In genomic region chr16:2158262-2158638, GRCh38 we compare ENCODE assay signal across 15 cellular contexts. TPM values are rescaled to one million over a fixed set of nuclear protein-coding genes. Genes with fewer than 3 reads are reported as not detected.
DNase-seq lines count a peak whose midpoint lies in the region; ATAC-seq and TF ChIP-seq lines count a peak whose summit lies in the region.
"Had no signal": no experiment of that assay in that cellular context is flagged by ENCODE, and none has a peak within 500 bp of the region (broad histone marks: within the 10 kb centered on the region; RNA-seq: fewer than 3 reads in every experiment).

No MANE protein-coding gene starts in this region.

- H3K4me1 ChIP-seq in DND-41 (ENCODE audit: insufficient read depth, low read length) (peaks cover 40% of the 10 kb centered on the region), gastroesophageal sphincter (peaks cover 3 to 90% (median 60%) of the 10 kb centered on the region in 3 donors)

- peak overlapping the region; percentile 79 for H3K9ac ChIP-seq in DND-41 (ENCODE audit: low read depth, low read length)

- 52 to 60% methylated on average over 1 to 8 of the region's 15 CpGs for WGBS in gastroesophageal sphincter (ENCODE audit: low coverage in 1 of 2), 2 donors

- peak overlapping the region; percentile 72 for H3K4me2 ChIP-seq in DND-41 (ENCODE audit: insufficient read depth, low read length)

- DNase-seq in DND-41 (no peak), WTC11 (ENCODE audit: low spot score) (no peak), NCI-H69 (lab: John Stamatoyannopoulos, UW) (no peak), OCI-M1 (lab: John Stamatoyannopoulos, UW) (no peak), Right ventricle myocardium superior (no peak)
- DNase-seq: activated CD4-positive, alpha-beta T cell treated with anti-CD3 and anti-CD28 coated beads, Interleukin-2, amount 10 ng/mL, durations not matched to agents 7 days and 5 days; COR-L47; erythroblast; HFFc6; left cardiac atrium; MV-4-11; NCI-H510A treated with DMSO at 0.1 percent for 48 hours had no signal

- TF ChIP-seq CTCF in DND-41 (IDR thresholded peaks at IDR 0.05; ENCODE audit: borderline replicate concordance, extremely low read depth, low read length, poor library complexity, severe bottlenecking): no peak
- no peak for TF ChIP-seq CTCF in WTC11 (IDR thresholded peaks at IDR 0.05)
- TF ChIP-seq CTCF in gastroesophageal sphincter (IDR thresholded peaks at IDR 0.05): no peak

- 0 out of 4 replicates have a peak overlapping the region, but pooled peaks of 1 of the 2 experiments have one; percentile 95 for H3K4me3 ChIP-seq in DND-41 (ENCODE audit: low read depth in 1 of 2, low read length in 2 of 2)
- H3K4me3 ChIP-seq in gastroesophageal sphincter: peak overlapping the region in 1 of 2 donors; percentile 77
- H3K4me3 ChIP-seq in skin epidermis: no peak overlapping the region

- peaks cover 23% of the 10 kb centered on the region for H3K36me3 Mint-ChIP-seq in WTC11

- H3K27ac Mint-ChIP-seq in WTC11: peak overlapping the region; percentile 68; the same call in 1 of the 2 replicates
- H3K27ac Mint-ChIP-seq: activated CD4-positive, alpha-beta T cell treated with anti-CD3 and anti-CD28 coated beads, Interleukin-2, amount 10 ng/mL, durations not matched to agents 7 days and 5 days had no signal

- no peak for TF ChIP-seq POLR2A in gastroesophageal sphincter (IDR thresholded peaks at IDR 0.05)

- intact Hi-C loops in Right ventricle myocardium superior (cut with DNase I): no loop called here

- H3K9me3 ChIP-seq in DND-41 (ENCODE audit: insufficient read depth, low read length, severe bottlenecking): peaks cover under 1% of the 10 kb centered on the region
- H3K9me3 ChIP-seq in gastroesophageal sphincter: no peaks in the 10 kb centered on the region

- H4K20me1 ChIP-seq in DND-41 (ENCODE audit: insufficient read depth, low read length): peaks cover 83% of the 10 kb centered on the region

- no peak for TF ChIP-seq EP300 in gastroesophageal sphincter (IDR thresholded peaks at IDR 0.05)

- peaks cover 92% of the 10 kb centered on the region for H3K79me2 ChIP-seq in DND-41 (ENCODE audit: insufficient read depth, low read length)

- ATAC-seq in DND-41 (ENCODE audit: insufficient read depth, low read depth) (no peak), WTC11 (no peak), gastroesophageal sphincter (no peak), Right ventricle myocardium superior (ENCODE audit: poor library complexity) (no peak), HG03095 (IDR thresholded peaks at IDR 0.05; ENCODE audit: unreplicated experiment) (no peak)
- ATAC-seq: left cardiac atrium had no signal

- H3K27me3 Mint-ChIP-seq in WTC11 (ENCODE audit: low read depth): no peaks in the 10 kb centered on the region; the same call in 1 of the 2 replicates
- H3K27me3 Mint-ChIP-seq: activated CD4-positive, alpha-beta T cell treated with anti-CD3 and anti-CD28 coated beads, Interleukin-2, amount 10 ng/mL, durations not matched to agents 7 days and 5 days had no signal

- POLR2A ChIA-PET in WTC11 (lab: Charles Lee): no interaction called here

- peaks cover 29% of the 10 kb centered on the region for H3K4me1 Mint-ChIP-seq in WTC11

- 0 out of 2 replicates have a peak overlapping the region, but pooled peaks have one; percentile 18 for H3K27ac ChIP-seq in DND-41 (ENCODE audit: low read length)
- H3K27ac ChIP-seq in gastroesophageal sphincter: peak overlapping the region; percentile 82 to 95 (median 94)
- H3K27ac ChIP-seq in skin epidermis: peak overlapping the region in 11 of 21 experiments; percentile 50 to 92 (median 87)

- CTCF ChIA-PET in WTC11 (lab: Charles Lee): interaction anchor here (1.3 kb wide), 1 partner anchor 37 kb away, joined by 4 read pairs; no protein-coding TSS in a partner anchor

- peak overlapping the region; percentile 99; the same call in 1 of the 2 replicates for H3K4me3 Mint-ChIP-seq in WTC11

- H2AFZ ChIP-seq in DND-41 (ENCODE audit: low read depth, low read length): no peak overlapping the region

- no peaks in the 10 kb centered on the region for H3K9me3 Mint-ChIP-seq in WTC11
- H3K9me3 Mint-ChIP-seq: activated CD4-positive, alpha-beta T cell treated with anti-CD3 and anti-CD28 coated beads, Interleukin-2, amount 10 ng/mL, durations not matched to agents 7 days and 5 days had no signal

- peaks cover 35% of the 10 kb centered on the region for H3K36me3 ChIP-seq in DND-41 (ENCODE audit: insufficient read depth, low read length)
- peaks cover 0 to under 1% of the 10 kb centered on the region in 2 donors for H3K36me3 ChIP-seq in gastroesophageal sphincter

- H3K27me3 ChIP-seq in DND-41 (ENCODE audit: insufficient read depth, low read length, poor library complexity): no peaks in the 10 kb centered on the region
- H3K27me3 ChIP-seq in gastroesophageal sphincter: no peaks in the 10 kb centered on the region

TF ChIP-seq in WTC11, 78 proteins besides CTCF, POLR2A, EP300 and RAD21 (continues in another document):
- TF ChIP-seq ZBTB43 (CRISPR knock-in tag; IDR thresholded peaks at IDR 0.05): no peak
- TF ChIP-seq KAT7 (CRISPR knock-in tag; IDR thresholded peaks at IDR 0.05; ENCODE audit: borderline replicate concordance): no peak
- no peak for TF ChIP-seq NFATC4 (CRISPR knock-in tag; IDR thresholded peaks at IDR 0.05)
- TF ChIP-seq CREB1 (CRISPR knock-in tag; IDR thresholded peaks at IDR 0.05): no peak
- no peak for TF ChIP-seq NFYB (CRISPR knock-in tag; conservative IDR thresholded peaks at IDR 0.05; ENCODE audit: low read depth)
- TF ChIP-seq ATF3 (CRISPR knock-in tag; conservative IDR thresholded peaks at IDR 0.05): no peak
- no peak for TF ChIP-seq TEAD4 (CRISPR knock-in tag; IDR thresholded peaks at IDR 0.05)
- TF ChIP-seq ZNF263 (CRISPR knock-in tag; IDR thresholded peaks at IDR 0.05; ENCODE audit: low read depth): no peak
- no peak for TF ChIP-seq GABPB1 (CRISPR knock-in tag; IDR thresholded peaks at IDR 0.05)
- TF ChIP-seq FOXP1 (CRISPR knock-in tag; IDR thresholded peaks at IDR 0.05; ENCODE audit: borderline replicate concordance): no peak
- TF ChIP-seq GRHL2 (CRISPR knock-in tag; IDR thresholded peaks at IDR 0.05; ENCODE audit: insufficient replicate concordance, severe bottlenecking): no peak
- TF ChIP-seq ZNF317 (CRISPR knock-in tag; IDR thresholded peaks at IDR 0.05; ENCODE audit: borderline replicate concordance, low read depth): no peak
- TF ChIP-seq ETV6 (CRISPR knock-in tag; IDR thresholded peaks at IDR 0.05): no peak
- TF ChIP-seq IRF2 (CRISPR knock-in tag; IDR thresholded peaks at IDR 0.05; ENCODE audit: borderline replicate concordance, low read depth): no peak
- TF ChIP-seq ATF1 (CRISPR knock-in tag; IDR thresholded peaks at IDR 0.05): no peak
- TF ChIP-seq SMAD4 (CRISPR knock-in tag; IDR thresholded peaks at IDR 0.05): no peak

RNA-seq across cellular contexts. Expression of gene TRAF7, which starts 2.7 kb away (rescaled TPM):
- total RNA-seq in WTC11 (2021) (148 to 159 TPM (median 152 TPM) in 3 replicates), gastroesophageal sphincter (10 to 100 TPM; 36.3 to 70.1 (median 56.3) TPM), Right ventricle myocardium superior (23.4 TPM)

RNA-seq across cellular contexts. Expression of gene RAB26, which starts 9.8 kb away (rescaled TPM):
- total RNA-seq in WTC11 (2021) (6.2 to 7.3 TPM (median 6.9 TPM) in 3 replicates), gastroesophageal sphincter (1 to 10 TPM in 1 of 4 donors, under 1 TPM in 1, not detected in 2; 0.39 to 1.0 TPM), Right ventricle myocardium superior (0.43 TPM)

RNA-seq across cellular contexts. Expression of gene PKD1, which starts 22.6 kb away (rescaled TPM):
- total RNA-seq in WTC11 (2021) (96.8 to 102 TPM (median 98.9 TPM) in 3 replicates), gastroesophageal sphincter (100 to 1,000 TPM; 181 to 492 (median 352) TPM), Right ventricle myocardium superior (82.8 TPM)

RNA-seq across cellular contexts. Expression of gene CASKIN1, which starts 38.2 kb away (rescaled TPM):
- total RNA-seq in WTC11 (2021) (9.4 to 15.7 TPM (median 11.3 TPM) in 3 replicates), gastroesophageal sphincter (under 1 TPM in 2 of 4 donors, not detected in 2; 0.27 to 0.35 TPM), Right ventricle myocardium superior (5.3 TPM)

RNA-seq across cellular contexts. Expression of gene MLST8, which starts 47.0 kb away (rescaled TPM):
- 71.6 to 76.1 TPM (median 75.9 TPM) in 3 replicates for total RNA-seq in WTC11 (2021)
- total RNA-seq in gastroesophageal sphincter: 10 to 100 TPM; 29.0 to 50.8 (median 34.1) TPM
- total RNA-seq in Right ventricle myocardium superior: 23.2 TPM

Comparison
In these comparisons a context has a peak if more than half of its experiments do, and no peak if none do; other contexts are left out.
1. H3K27ac ChIP-seq: peak in every context shown above with its lines; median percentile 94 in gastroesophageal sphincter; 87 in skin epidermis; 18 in DND-41.